9 cellular contexts compared by ENCODE assay signal in the genomic region with DNA sequence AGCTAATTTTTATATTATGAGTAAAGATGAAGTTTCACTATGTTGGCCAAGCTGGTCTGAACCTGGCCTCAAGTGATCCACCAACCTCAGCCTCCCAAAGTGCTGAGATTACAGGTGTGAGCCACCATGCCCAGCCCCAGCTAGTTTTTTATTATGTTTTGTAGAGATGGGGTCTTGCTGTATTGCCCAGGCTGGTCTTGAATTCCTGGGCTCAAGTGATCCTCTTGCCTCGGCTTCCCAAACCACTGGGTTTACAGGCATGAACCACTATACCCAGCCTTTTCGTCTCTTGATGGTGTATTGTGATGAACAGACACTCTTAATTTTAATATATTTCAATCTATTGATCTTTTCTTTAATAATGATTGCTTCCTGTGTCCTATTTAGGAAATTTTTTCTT. TPM values are rescaled to one million over a fixed set of nuclear protein-coding genes. Genes with fewer than 3 reads are reported as not detected.
"Had no signal": no experiment of that assay in that cellular context is flagged by ENCODE, and none has a peak within 500 bp of the region (broad histone marks: within the 10 kb centered on the region; RNA-seq: fewer than 3 reads in every experiment).

No MANE protein-coding gene starts in this region.

- DNase-seq: IMR-90, KBM-7, KG1 had no signal

- FAIRE-seq: HepG2, HTR-8/SVneo had no signal

- H3K27ac Mint-ChIP-seq: IgD-negative memory B cell had no signal

- H3K36me3 Mint-ChIP-seq: IgD-negative memory B cell had no signal

- H3K9me3 Mint-ChIP-seq: IgD-negative memory B cell had no signal

- ATAC-seq: HepG2 had no signal

- H3K4me2 ChIP-seq: KMS-11 had no signal

- H3K27ac ChIP-seq: HL-60, KMS-11 had no signal

- H3K27me3 Mint-ChIP-seq: IgD-negative memory B cell had no signal

- H3K4me3 Mint-ChIP-seq: IgD-negative memory B cell had no signal

- H3K9ac ChIP-seq: KMS-11 had no signal

RNA-seq across cellular contexts. Expression of a gene that starts 17.7 kb away (rescaled TPM):
- total RNA-seq: HT1080, IMR-90 had no signal
- polyA plus RNA-seq: HepG2, IMR-90 had no signal
